ENCODE assay signal across 9 cellular contexts in genomic region chr7:150992833-150993302, GRCh38. TPM values are rescaled to one million over a fixed set of nuclear protein-coding genes. Genes with fewer than 3 reads are reported as not detected.
A peak's percentile ranks its signal among the peaks of the same experiment; 100 is the strongest.
DNase-seq lines count a peak whose midpoint lies in the region; ATAC-seq and TF ChIP-seq lines count a peak whose summit lies in the region.
"Had no signal": no experiment of that assay in that cellular context is flagged by ENCODE, and none has a peak within 500 bp of the region (broad histone marks: within the 10 kb centered on the region; RNA-seq: fewer than 3 reads in every experiment).

No MANE protein-coding gene starts in this region.

- CTCF ChIA-PET in activated CD4-positive, alpha-beta memory T cell treated with anti-CD3 and anti-CD28 coated beads for 36 hours (lab: Charles Lee): interaction anchor here (1.3 to 7.4 kb wide), 4 partner anchors 14 to 31 kb away, joined by 3 to 53 read pairs (median 10); no protein-coding TSS in a partner anchor
- CTCF ChIA-PET in CD8-positive, alpha-beta memory T cell (lab: Charles Lee): interaction anchor here (0.7 to 4.7 kb wide), 6 partner anchors 15 to 94 kb away, joined by 3 to 31 read pairs (median 5); no protein-coding TSS in a partner anchor

- peaks cover 12% of the 10 kb centered on the region for H3K9me3 ChIP-seq in CD8-positive, alpha-beta memory T cell (ENCODE audit: low read length)

- POLR2A ChIA-PET in activated CD4-positive, alpha-beta memory T cell treated with anti-CD3 and anti-CD28 coated beads for 36 hours (lab: Charles Lee): no interaction called here
- POLR2A ChIA-PET in CD8-positive, alpha-beta memory T cell (lab: Charles Lee): no interaction called here

- H3K4me3 Mint-ChIP-seq in activated CD4-positive, alpha-beta memory T cell treated with anti-CD3 and anti-CD28 coated beads for 36 hours: no peak overlapping the region
- H3K4me3 Mint-ChIP-seq in CD8-positive, alpha-beta memory T cell: no peak overlapping the region

- no peak overlapping the region for H3K27ac Mint-ChIP-seq in activated CD4-positive, alpha-beta memory T cell treated with anti-CD3 and anti-CD28 coated beads for 36 hours
- peak overlapping the region in 1 of 8 donors; percentile 40 for H3K27ac Mint-ChIP-seq in CD8-positive, alpha-beta memory T cell

- ATAC-seq in HG02885 (IDR thresholded peaks at IDR 0.05; ENCODE audit: poor library complexity, unreplicated experiment) (peak; percentile 70), HG03460 (IDR thresholded peaks at IDR 0.05; ENCODE audit: unreplicated experiment) (no peak)

- H3K4me1 ChIP-seq in CD8-positive, alpha-beta memory T cell (ENCODE audit: insufficient read depth, low read length): peaks cover 42% of the 10 kb centered on the region

- no peaks in the 10 kb centered on the region for H3K27me3 Mint-ChIP-seq in activated CD4-positive, alpha-beta memory T cell treated with anti-CD3 and anti-CD28 coated beads for 36 hours
- peaks cover 4 to 19% of the 10 kb centered on the region in 2 donors for H3K27me3 Mint-ChIP-seq in CD8-positive, alpha-beta memory T cell

- H3K9me3 Mint-ChIP-seq in activated CD4-positive, alpha-beta memory T cell treated with anti-CD3 and anti-CD28 coated beads for 36 hours: peaks cover 25% of the 10 kb centered on the region
- peaks cover 6 to 19% (median 14%) of the 10 kb centered on the region in 5 donors for H3K9me3 Mint-ChIP-seq in CD8-positive, alpha-beta memory T cell

- DNase-seq in ELF-1 (ENCODE audit: low read depth, low spot score) (peak; percentile 83), lung microvascular endothelial cell (ENCODE audit: low read depth in 2 of 2) (peak; percentile 84 to 87), T-helper 1 cell (no peak), dorsolateral prefrontal cortex (no peak)
- peak; percentile 29 for DNase-seq in activated CD4-positive, alpha-beta memory T cell treated with anti-CD3 and anti-CD28 coated beads for 36 hours
- no peak for DNase-seq in CD8-positive, alpha-beta memory T cell

- no peak overlapping the region for H3K27ac ChIP-seq in CD8-positive, alpha-beta memory T cell (ENCODE audit: low read depth, low read length)
- H3K27ac ChIP-seq in dorsolateral prefrontal cortex: peak overlapping the region in 4 of 59 donors; percentile 11 to 48 (median 28)

- H3K4me3 ChIP-seq in CD8-positive, alpha-beta memory T cell (ENCODE audit: low read length): no peak overlapping the region
- no peak overlapping the region for H3K4me3 ChIP-seq in dorsolateral prefrontal cortex

- H3K36me3 ChIP-seq in CD8-positive, alpha-beta memory T cell (ENCODE audit: insufficient read depth, low read length): no peaks in the 10 kb centered on the region

- intact Hi-C loops in activated CD4-positive, alpha-beta memory T cell treated with anti-CD3 and anti-CD28 coated beads for 36 hours (cut with micrococcal nuclease): no loop called here
- intact Hi-C loops in dorsolateral prefrontal cortex (cut with DNase I): no loop called here

- peaks cover 42% of the 10 kb centered on the region for H3K4me1 Mint-ChIP-seq in activated CD4-positive, alpha-beta memory T cell treated with anti-CD3 and anti-CD28 coated beads for 36 hours (ENCODE audit: low read depth)
- peaks cover 20 to 31% (median 21%) of the 10 kb centered on the region in 3 donors for H3K4me1 Mint-ChIP-seq in CD8-positive, alpha-beta memory T cell

- peaks cover 3% of the 10 kb centered on the region for H3K36me3 Mint-ChIP-seq in activated CD4-positive, alpha-beta memory T cell treated with anti-CD3 and anti-CD28 coated beads for 36 hours
- H3K36me3 Mint-ChIP-seq in CD8-positive, alpha-beta memory T cell: peaks cover 0 to 15% (median 0%) of the 10 kb centered on the region in 3 donors

- no peaks in the 10 kb centered on the region for H3K27me3 ChIP-seq in CD8-positive, alpha-beta memory T cell (ENCODE audit: insufficient read depth, low read length, poor library complexity, severe bottlenecking)
- no peaks in the 10 kb centered on the region for H3K27me3 ChIP-seq in dorsolateral prefrontal cortex

- TF ChIP-seq CTCF in dorsolateral prefrontal cortex (IDR thresholded peaks at IDR 0.05 in 54 of 56, conservative IDR thresholded peaks at IDR 0.05 in 2 of 56; ENCODE audit: low read depth in 1 of 56, partially characterized antibody in 56 of 56): no peak

RNA-seq across cellular contexts. Expression of gene NOS3, which starts 2.1 kb away (rescaled TPM):
- total RNA-seq in activated CD4-positive, alpha-beta memory T cell treated with anti-CD3 and anti-CD28 coated beads for 36 hours: 10 to 100 TPM; 10.4 to 13.2 TPM
- total RNA-seq in lung microvascular endothelial cell (25.0 and 30.5 TPM in 2 replicates), dorsolateral prefrontal cortex (10 to 100 TPM in 67 of 120 experiments, 1 to 10 TPM in 53; 3.3 to 39.1 (median 10.8) TPM)
- 10 to 100 TPM in 1 of 2 experiments, 1 to 10 TPM in 1; 9.9 to 10.6 TPM for total RNA-seq in CD8-positive, alpha-beta memory T cell
- 5.2 TPM for polyA plus RNA-seq in CD8-positive, alpha-beta memory T cell
- polyA plus RNA-seq: neural cell had no signal

RNA-seq across cellular contexts. Expression of gene KCNH2, which starts 14.7 kb away (rescaled TPM):
- under 1 TPM; 0.34 to 0.45 TPM for total RNA-seq in activated CD4-positive, alpha-beta memory T cell treated with anti-CD3 and anti-CD28 coated beads for 36 hours
- total RNA-seq in lung microvascular endothelial cell (under 0.01 TPM in 1 of 2 replicates, not detected in the other), dorsolateral prefrontal cortex (10 to 100 TPM in 118 of 120 experiments, 1 to 10 TPM in 2; 7.8 to 27.9 (median 19.3) TPM)
- under 1 TPM; 0.11 to 0.24 TPM for total RNA-seq in CD8-positive, alpha-beta memory T cell
- polyA plus RNA-seq in CD8-positive, alpha-beta memory T cell: 0.63 TPM

RNA-seq across cellular contexts. Expression of gene ATG9B, which starts 31.4 kb away (rescaled TPM):
- total RNA-seq in activated CD4-positive, alpha-beta memory T cell treated with anti-CD3 and anti-CD28 coated beads for 36 hours: 1 to 10 TPM; 3.5 to 4.6 TPM
- total RNA-seq in lung microvascular endothelial cell: under 0.01 TPM in 1 of 2 replicates, not detected in the other
- total RNA-seq in CD8-positive, alpha-beta memory T cell: 1 to 10 TPM; 3.8 to 4.2 TPM
- polyA plus RNA-seq in CD8-positive, alpha-beta memory T cell: 15.4 TPM
- total RNA-seq in dorsolateral prefrontal cortex: 10 to 100 TPM in 4 of 120 experiments, 1 to 10 TPM in 115, under 1 TPM in 1; 0.95 to 17.2 (median 4.5) TPM

RNA-seq across cellular contexts. Expression of gene ABCB8, which starts 35.4 kb away (rescaled TPM):
- 10 to 100 TPM; 48.4 to 49.5 TPM for total RNA-seq in activated CD4-positive, alpha-beta memory T cell treated with anti-CD3 and anti-CD28 coated beads for 36 hours
- total RNA-seq in lung microvascular endothelial cell: 10.2 and 10.3 TPM in 2 replicates
- total RNA-seq in CD8-positive, alpha-beta memory T cell: 10 to 100 TPM; 49.2 to 52.3 TPM
- polyA plus RNA-seq in CD8-positive, alpha-beta memory T cell: 18.4 TPM
- total RNA-seq in dorsolateral prefrontal cortex: 100 to 1,000 TPM in 3 of 120 experiments, 10 to 100 TPM in 117; 52.6 to 110 (median 74.3) TPM

RNA-seq across cellular contexts. Expression of gene ASIC3, which starts 55.5 kb away (rescaled TPM):
- 1 to 10 TPM; 5.3 to 7.6 TPM for total RNA-seq in activated CD4-positive, alpha-beta memory T cell treated with anti-CD3 and anti-CD28 coated beads for 36 hours
- total RNA-seq in lung microvascular endothelial cell: under 0.01 and 0.40 TPM in 2 replicates
- 1 to 10 TPM; 2.6 to 3.6 TPM for total RNA-seq in CD8-positive, alpha-beta memory T cell
- polyA plus RNA-seq in CD8-positive, alpha-beta memory T cell: not detected
- total RNA-seq in dorsolateral prefrontal cortex: 10 to 100 TPM in 119 of 120 experiments, 1 to 10 TPM in 1; 8.5 to 47.8 (median 23.1) TPM

Comparison
In these comparisons a context has a peak if more than half of its experiments do, and no peak if none do; other contexts are left out.
1. DNase-seq: peak in ELF-1 (single experiment), activated CD4-positive, alpha-beta memory T cell treated with anti-CD3 and anti-CD28 coated beads for 36 hours (single experiment) and lung microvascular endothelial cell (2 of 2); none in CD8-positive, alpha-beta memory T cell (0 of 5), T-helper 1 cell (0 of 5) and dorsolateral prefrontal cortex (0 of 10).